Comparison of ENCODE assay signal across 24 cellular contexts in the genomic region with DNA sequence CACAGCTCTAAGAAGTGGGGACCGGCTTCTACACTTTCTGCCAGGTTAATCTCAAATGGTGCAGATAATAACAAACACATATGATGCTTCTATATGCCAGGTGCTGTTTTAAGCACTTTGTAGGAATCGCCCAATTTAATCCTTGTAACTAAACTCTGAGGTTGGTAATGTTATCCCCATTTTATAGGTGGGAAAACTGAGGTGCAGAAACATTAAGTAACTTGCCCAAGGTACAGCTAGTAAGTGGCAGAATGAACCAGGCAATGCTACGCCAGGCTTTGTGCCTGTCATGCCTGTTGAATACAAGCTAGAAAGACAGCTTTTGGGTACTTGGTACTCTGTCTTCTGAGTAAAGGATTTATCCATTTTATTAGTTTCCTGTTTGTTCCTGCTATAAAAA. TPM values are rescaled to one million over a fixed set of nuclear protein-coding genes. Genes with fewer than 3 reads are reported as not detected.
DNase-seq lines count a peak whose midpoint lies in the region; ATAC-seq, FAIRE-seq and TF ChIP-seq lines count a peak whose summit lies in the region.
"Had no signal": no experiment of that assay in that cellular context is flagged by ENCODE, and none has a peak within 500 bp of the region (broad histone marks: within the 10 kb centered on the region; RNA-seq: fewer than 3 reads in every experiment).

No MANE protein-coding gene starts in this region.

- H3K27me3 ChIP-seq in small intestine (ENCODE audit: control insufficient read depth in 2 of 2, insufficient read depth in 2 of 2, low read length in 2 of 2) (no peaks in the 10 kb centered on the region), left ventricle myocardium inferior (ENCODE audit: low read depth) (no peaks in the 10 kb centered on the region), testis (no peaks in the 10 kb centered on the region)

- no peak for FAIRE-seq in small intestine (lab: Jason Lieb, UNC)
- FAIRE-seq: A204.1, H54 had no signal

- H3K9me3 ChIP-seq in T-helper 17 cell (ENCODE audit: control insufficient read depth, low read length, poor library complexity, severe bottlenecking) (no peaks in the 10 kb centered on the region), small intestine (ENCODE audit: control insufficient read depth, low read depth) (no peaks in the 10 kb centered on the region), left ventricle myocardium inferior (replicated peaks) (no peaks in the 10 kb centered on the region), testis (no peaks in the 10 kb centered on the region)
- H3K9me3 ChIP-seq: SK-N-SH had no signal

- ATAC-seq in T-helper 17 cell = no peak
- ATAC-seq in effector memory CD8-positive, alpha-beta T cell (replicated peaks) = no peak

- H3K36me3 Mint-ChIP-seq in CD14-positive monocyte (peaks cover 22 to 28% of the 10 kb centered on the region in 2 donors), T-helper 17 cell (ENCODE audit: low read depth) (peaks cover 2% of the 10 kb centered on the region), nephron (ENCODE audit: low read depth) (no peaks in the 10 kb centered on the region)
- H3K36me3 Mint-ChIP-seq in effector memory CD8-positive, alpha-beta T cell (ENCODE audit: insufficient read depth) = peaks cover 8% of the 10 kb centered on the region

- no peak overlapping the region for H3K4me3 ChIP-seq in small intestine (ENCODE audit: low read depth in 1 of 2, low read length in 2 of 2)
- H3K4me3 ChIP-seq in left ventricle myocardium inferior = no peak overlapping the region
- H3K4me3 ChIP-seq in testis = no peak overlapping the region

- H3K4me1 Mint-ChIP-seq in CD14-positive monocyte (peaks cover 57% of the 10 kb centered on the region), T-helper 17 cell (peaks cover 55% of the 10 kb centered on the region), nephron (peaks cover 57% of the 10 kb centered on the region)
- H3K4me1 Mint-ChIP-seq in effector memory CD8-positive, alpha-beta T cell (ENCODE audit: low read depth in 2 of 2) = peaks cover 52 to 84% of the 10 kb centered on the region in 2 donors

- H3K27ac Mint-ChIP-seq in CD14-positive monocyte (peak overlapping the region in 4 of 7 donors; percentile 28 to 64 (median 46)), T-helper 17 cell (peak overlapping the region; percentile 67), nephron (peak overlapping the region; percentile 83 to 95 (median 94))
- peak overlapping the region; percentile 29 to 87 for H3K27ac Mint-ChIP-seq in effector memory CD8-positive, alpha-beta T cell

- no peaks in the 10 kb centered on the region for H3K36me3 ChIP-seq in small intestine (ENCODE audit: control insufficient read depth in 2 of 2, insufficient read depth in 2 of 2, low read length in 2 of 2)
- no peaks in the 10 kb centered on the region for H3K36me3 ChIP-seq in left ventricle myocardium inferior
- H3K36me3 ChIP-seq in testis (ENCODE audit: low read depth, missing control alignments) = no peaks in the 10 kb centered on the region

- no peak for TF ChIP-seq POLR2A in testis (IDR thresholded peaks at IDR 0.05)

- 77 to 87% (median 80%) methylated on average over 3 of the region's 3 CpGs for WGBS in small intestine, 3 donors
- WGBS in testis, 2 donors = 92 to 93% methylated on average over 3 of the region's 3 CpGs

- H3K4me3 Mint-ChIP-seq in CD14-positive monocyte = no peak overlapping the region
- H3K4me3 Mint-ChIP-seq in T-helper 17 cell = no peak overlapping the region
- no peak overlapping the region for H3K4me3 Mint-ChIP-seq in effector memory CD8-positive, alpha-beta T cell
- no peak overlapping the region for H3K4me3 Mint-ChIP-seq in nephron

- no peak for TF ChIP-seq CTCF in CD14-positive monocyte (IDR thresholded peaks at IDR 0.05)
- no peak for TF ChIP-seq CTCF in nephron (IDR thresholded peaks at IDR 0.05; ENCODE audit: unreplicated experiment in 3 of 3)
- TF ChIP-seq CTCF in left ventricle myocardium inferior (IDR thresholded peaks at IDR 0.05; ENCODE audit: borderline replicate concordance) = no peak
- TF ChIP-seq CTCF in testis (IDR thresholded peaks at IDR 0.05) = no peak

- intact Hi-C loops in CD14-positive monocyte (cut with micrococcal nuclease) = no loop called here
- intact Hi-C loops in left ventricle myocardium inferior (cut with micrococcal nuclease) = no loop called here
- intact Hi-C loops in testis (cut with DNase I; ENCODE audit: low total_unique reads) = no loop called here

- H3K4me1 ChIP-seq in small intestine (ENCODE audit: control insufficient read depth in 2 of 2, insufficient read depth in 1 of 2, low read depth in 1 of 2, low read length in 1 of 2) (peaks cover 2 to 3% of the 10 kb centered on the region in 2 donors), left ventricle myocardium inferior (no peaks in the 10 kb centered on the region), testis (no peaks in the 10 kb centered on the region)

- DNase-seq in CD14-positive monocyte (ENCODE audit: low spot score) (no peak), T-helper 17 cell (no peak), small intestine (no peak), left ventricle myocardium inferior (no peak), testis (no peak)
- DNase-seq in effector memory CD8-positive, alpha-beta T cell = no peak
- DNase-seq: Calu3; CD4-positive, CD25-positive, alpha-beta regulatory T cell; DMS153; GF-D8; KBM-7; NCI-H1092; NCI-H1436 treated with DMSO at 0.1 percent for 48 hours; NCI-H2029; NCI-H2227 treated with DMSO at 0.1 percent for 48 hours; NCI-H510A; NCI-H748 treated with DMSO at 0.1 percent for 48 hours; NK-92 treated with Interleukin-12 subunit alpha and Interleukin-12 subunit beta, amount 100 ng/mL, for 24 hours; SHP77 treated with DMSO at 0.1 percent for 48 hours; SK-N-SH had no signal

- H3K27ac ChIP-seq in small intestine (ENCODE audit: low read depth in 1 of 2, low read length in 1 of 2) (no peak overlapping the region), left ventricle myocardium inferior (replicated peaks) (no peak overlapping the region), testis (no peak overlapping the region)
- H3K27ac ChIP-seq: RWPE1 had no signal

- H3K9me3 Mint-ChIP-seq in CD14-positive monocyte (peaks cover 0 to 2% (median 0%) of the 10 kb centered on the region in 7 donors), nephron (no peaks in the 10 kb centered on the region)
- H3K9me3 Mint-ChIP-seq in effector memory CD8-positive, alpha-beta T cell = no peaks in the 10 kb centered on the region
- H3K9me3 Mint-ChIP-seq: CD4-positive, CD25-positive, alpha-beta regulatory T cell had no signal

- no peaks in the 10 kb centered on the region for H3K27me3 Mint-ChIP-seq in CD14-positive monocyte (ENCODE audit: low read depth in 3 of 3)
- H3K27me3 Mint-ChIP-seq in T-helper 17 cell = no peaks in the 10 kb centered on the region
- no peaks in the 10 kb centered on the region for H3K27me3 Mint-ChIP-seq in effector memory CD8-positive, alpha-beta T cell
- no peaks in the 10 kb centered on the region for H3K27me3 Mint-ChIP-seq in nephron (ENCODE audit: low read depth)
- H3K27me3 Mint-ChIP-seq: CD4-positive, CD25-positive, alpha-beta regulatory T cell had no signal

RNA-seq across cellular contexts. Expression of a gene that starts 19.7 kb away (rescaled TPM):
- polyA plus RNA-seq in CD14-positive monocyte = 10 to 100 TPM; 21.4 to 35.4 TPM
- total RNA-seq in T-helper 17 cell = 100 to 1,000 TPM; 117 to 134 TPM
- polyA plus RNA-seq in small intestine = 100 to 1,000 TPM in 2 of 3 donors, 10 to 100 TPM in 1; 46.3 to 138 (median 125) TPM
- 4.1 TPM for total RNA-seq in left ventricle myocardium inferior
- total RNA-seq in testis = 10 to 100 TPM; 33.5 to 78.6 TPM
- polyA plus RNA-seq in testis (ENCODE audit: insufficient read depth, low read depth, low replicate concordance) = 60.2 TPM
